In the genomic region with DNA sequence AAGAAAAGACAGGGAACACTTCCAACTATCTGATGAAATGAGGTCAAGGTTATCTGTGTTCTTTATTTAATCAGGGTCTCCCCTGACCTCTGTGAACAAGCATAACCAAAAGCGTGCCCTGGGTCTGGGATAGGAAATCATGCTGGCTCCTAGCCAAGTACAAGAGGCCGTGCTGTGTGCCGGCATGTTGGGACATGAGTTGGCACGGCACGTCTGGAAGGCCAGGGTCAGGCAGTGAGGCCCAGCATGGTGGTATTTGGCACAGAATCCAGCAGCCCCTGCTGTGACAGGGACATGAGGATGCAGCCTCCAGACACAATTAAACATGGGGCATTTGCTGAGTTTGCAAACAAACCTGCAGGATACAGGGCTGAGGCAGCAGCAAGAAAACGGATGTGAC, we compare ENCODE assay signal across 1 cellular context.
TF ChIP-seq lines count a peak whose summit lies in the region.

No MANE protein-coding gene starts in this region.

TF ChIP-seq in HEK293, 187 proteins besides CTCF, POLR2A, EP300 and RAD21 (continued from another document and continues in another):
- TF ChIP-seq, protein P1, sequence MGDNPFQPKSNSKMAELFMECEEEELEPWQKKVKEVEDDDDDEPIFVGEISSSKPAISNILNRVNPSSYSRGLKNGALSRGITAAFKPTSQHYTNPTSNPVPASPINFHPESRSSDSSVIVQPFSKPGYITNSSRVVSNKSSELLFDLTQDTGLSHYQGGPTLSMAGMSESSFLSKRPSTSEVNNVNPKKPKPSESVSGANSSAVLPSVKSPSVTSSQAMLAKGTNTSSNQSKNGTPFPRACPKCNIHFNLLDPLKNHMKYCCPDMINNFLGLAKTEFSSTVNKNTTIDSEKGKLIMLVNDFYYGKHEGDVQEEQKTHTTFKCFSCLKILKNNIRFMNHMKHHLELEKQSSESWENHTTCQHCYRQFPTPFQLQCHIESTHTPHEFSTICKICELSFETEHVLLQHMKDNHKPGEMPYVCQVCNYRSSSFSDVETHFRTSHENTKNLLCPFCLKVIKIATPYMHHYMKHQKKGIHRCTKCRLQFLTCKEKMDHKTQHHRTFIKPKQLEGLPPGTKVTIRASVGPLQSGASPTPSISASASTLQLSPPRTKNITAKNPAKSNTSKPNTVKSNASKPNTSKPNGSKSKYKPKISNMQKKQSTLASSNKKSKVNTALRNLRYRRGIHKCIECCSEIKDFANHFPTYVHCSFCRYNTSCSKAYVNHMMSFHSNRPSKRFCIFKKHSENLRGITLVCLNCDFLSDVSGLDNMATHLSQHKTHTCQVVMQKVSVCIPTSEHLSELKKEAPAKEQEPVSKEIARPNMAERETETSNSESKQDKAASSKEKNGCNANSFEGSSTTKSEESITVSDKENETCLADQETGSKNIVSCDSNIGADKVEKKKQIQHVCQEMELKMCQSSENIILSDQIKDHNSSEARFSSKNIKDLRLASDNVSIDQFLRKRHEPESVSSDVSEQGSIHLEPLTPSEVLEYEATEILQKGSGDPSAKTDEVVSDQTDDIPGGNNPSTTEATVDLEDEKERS (tag by site-specific recombination; IDR thresholded peaks at IDR 0.05), result no peak
- peak; percentile 89 for TF ChIP-seq SP7 (tag by site-specific recombination; IDR thresholded peaks at IDR 0.05)
- peak; percentile 99 for TF ChIP-seq ZNF121 (tag by site-specific recombination; IDR thresholded peaks at IDR 0.05)
- 0 out of 2 replicates have a peak, but pooled peaks have one; percentile 14 for TF ChIP-seq ZNF174 (tag by site-specific recombination; IDR thresholded peaks at IDR 0.05)
- no peak for TF ChIP-seq ZNF19 (tag by site-specific recombination; IDR thresholded peaks at IDR 0.05; ENCODE audit: low read depth)
- peak; percentile 60 for TF ChIP-seq KLF10 (tag by site-specific recombination; IDR thresholded peaks at IDR 0.05)
- no peak for TF ChIP-seq ZNF157 (tag by site-specific recombination; IDR thresholded peaks at IDR 0.05)
- TF ChIP-seq, protein P2, sequence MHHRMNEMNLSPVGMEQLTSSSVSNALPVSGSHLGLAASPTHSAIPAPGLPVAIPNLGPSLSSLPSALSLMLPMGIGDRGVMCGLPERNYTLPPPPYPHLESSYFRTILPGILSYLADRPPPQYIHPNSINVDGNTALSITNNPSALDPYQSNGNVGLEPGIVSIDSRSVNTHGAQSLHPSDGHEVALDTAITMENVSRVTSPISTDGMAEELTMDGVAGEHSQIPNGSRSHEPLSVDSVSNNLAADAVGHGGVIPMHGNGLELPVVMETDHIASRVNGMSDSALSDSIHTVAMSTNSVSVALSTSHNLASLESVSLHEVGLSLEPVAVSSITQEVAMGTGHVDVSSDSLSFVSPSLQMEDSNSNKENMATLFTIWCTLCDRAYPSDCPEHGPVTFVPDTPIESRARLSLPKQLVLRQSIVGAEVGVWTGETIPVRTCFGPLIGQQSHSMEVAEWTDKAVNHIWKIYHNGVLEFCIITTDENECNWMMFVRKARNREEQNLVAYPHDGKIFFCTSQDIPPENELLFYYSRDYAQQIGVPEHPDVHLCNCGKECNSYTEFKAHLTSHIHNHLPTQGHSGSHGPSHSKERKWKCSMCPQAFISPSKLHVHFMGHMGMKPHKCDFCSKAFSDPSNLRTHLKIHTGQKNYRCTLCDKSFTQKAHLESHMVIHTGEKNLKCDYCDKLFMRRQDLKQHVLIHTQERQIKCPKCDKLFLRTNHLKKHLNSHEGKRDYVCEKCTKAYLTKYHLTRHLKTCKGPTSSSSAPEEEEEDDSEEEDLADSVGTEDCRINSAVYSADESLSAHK (tag by site-specific recombination; IDR thresholded peaks at IDR 0.05), result peak; percentile 91
- TF ChIP-seq, protein P3, sequence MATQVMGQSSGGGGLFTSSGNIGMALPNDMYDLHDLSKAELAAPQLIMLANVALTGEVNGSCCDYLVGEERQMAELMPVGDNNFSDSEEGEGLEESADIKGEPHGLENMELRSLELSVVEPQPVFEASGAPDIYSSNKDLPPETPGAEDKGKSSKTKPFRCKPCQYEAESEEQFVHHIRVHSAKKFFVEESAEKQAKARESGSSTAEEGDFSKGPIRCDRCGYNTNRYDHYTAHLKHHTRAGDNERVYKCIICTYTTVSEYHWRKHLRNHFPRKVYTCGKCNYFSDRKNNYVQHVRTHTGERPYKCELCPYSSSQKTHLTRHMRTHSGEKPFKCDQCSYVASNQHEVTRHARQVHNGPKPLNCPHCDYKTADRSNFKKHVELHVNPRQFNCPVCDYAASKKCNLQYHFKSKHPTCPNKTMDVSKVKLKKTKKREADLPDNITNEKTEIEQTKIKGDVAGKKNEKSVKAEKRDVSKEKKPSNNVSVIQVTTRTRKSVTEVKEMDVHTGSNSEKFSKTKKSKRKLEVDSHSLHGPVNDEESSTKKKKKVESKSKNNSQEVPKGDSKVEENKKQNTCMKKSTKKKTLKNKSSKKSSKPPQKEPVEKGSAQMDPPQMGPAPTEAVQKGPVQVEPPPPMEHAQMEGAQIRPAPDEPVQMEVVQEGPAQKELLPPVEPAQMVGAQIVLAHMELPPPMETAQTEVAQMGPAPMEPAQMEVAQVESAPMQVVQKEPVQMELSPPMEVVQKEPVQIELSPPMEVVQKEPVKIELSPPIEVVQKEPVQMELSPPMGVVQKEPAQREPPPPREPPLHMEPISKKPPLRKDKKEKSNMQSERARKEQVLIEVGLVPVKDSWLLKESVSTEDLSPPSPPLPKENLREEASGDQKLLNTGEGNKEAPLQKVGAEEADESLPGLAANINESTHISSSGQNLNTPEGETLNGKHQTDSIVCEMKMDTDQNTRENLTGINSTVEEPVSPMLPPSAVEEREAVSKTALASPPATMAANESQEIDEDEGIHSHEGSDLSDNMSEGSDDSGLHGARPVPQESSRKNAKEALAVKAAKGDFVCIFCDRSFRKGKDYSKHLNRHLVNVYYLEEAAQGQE (tag by site-specific recombination; IDR thresholded peaks at IDR 0.05), result no peak
- TF ChIP-seq ZFHX2 (tag by site-specific recombination; conservative IDR thresholded peaks at IDR 0.05), result no peak
- TF ChIP-seq ZNF2 (tag by site-specific recombination; IDR thresholded peaks at IDR 0.05), result 0 out of 2 replicates have a peak, but pooled peaks have one; percentile 19
- TF ChIP-seq SALL2 (tag by site-specific recombination; IDR thresholded peaks at IDR 0.05; ENCODE audit: borderline replicate concordance), result no peak
- TF ChIP-seq SP3 (tag by site-specific recombination; IDR thresholded peaks at IDR 0.05), result no peak
- no peak for TF ChIP-seq ZNF560 (tag by site-specific recombination; IDR thresholded peaks at IDR 0.05; ENCODE audit: borderline replicate concordance)
- TF ChIP-seq ZNF670 (tag by site-specific recombination; IDR thresholded peaks at IDR 0.05; ENCODE audit: low read depth), result no peak
- TF ChIP-seq ZNF623 (tag by site-specific recombination; IDR thresholded peaks at IDR 0.05), result no peak
- TF ChIP-seq, protein P4, sequence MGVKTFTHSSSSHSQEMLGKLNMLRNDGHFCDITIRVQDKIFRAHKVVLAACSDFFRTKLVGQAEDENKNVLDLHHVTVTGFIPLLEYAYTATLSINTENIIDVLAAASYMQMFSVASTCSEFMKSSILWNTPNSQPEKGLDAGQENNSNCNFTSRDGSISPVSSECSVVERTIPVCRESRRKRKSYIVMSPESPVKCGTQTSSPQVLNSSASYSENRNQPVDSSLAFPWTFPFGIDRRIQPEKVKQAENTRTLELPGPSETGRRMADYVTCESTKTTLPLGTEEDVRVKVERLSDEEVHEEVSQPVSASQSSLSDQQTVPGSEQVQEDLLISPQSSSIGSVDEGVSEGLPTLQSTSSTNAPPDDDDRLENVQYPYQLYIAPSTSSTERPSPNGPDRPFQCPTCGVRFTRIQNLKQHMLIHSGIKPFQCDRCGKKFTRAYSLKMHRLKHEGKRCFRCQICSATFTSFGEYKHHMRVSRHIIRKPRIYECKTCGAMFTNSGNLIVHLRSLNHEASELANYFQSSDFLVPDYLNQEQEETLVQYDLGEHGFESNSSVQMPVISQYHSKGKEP (tag by site-specific recombination; IDR thresholded peaks at IDR 0.05), result peak; percentile 90
- TF ChIP-seq ZNF530 (tag by site-specific recombination; IDR thresholded peaks at IDR 0.05; ENCODE audit: low read depth), result peak; percentile 83; the same call in 1 of the 2 replicates
- no peak for TF ChIP-seq ZNF48 (tag by site-specific recombination; IDR thresholded peaks at IDR 0.05)
- no peak for TF ChIP-seq ZNF626 (tag by site-specific recombination; IDR thresholded peaks at IDR 0.05)
- TF ChIP-seq TRIM28 (IDR thresholded peaks at IDR 0.05; ENCODE audit: borderline replicate concordance, low read length), result no peak
- peak; percentile 78; the same call in 1 of the 2 replicates for TF ChIP-seq KLF7 (tag by site-specific recombination; IDR thresholded peaks at IDR 0.05; ENCODE audit: borderline replicate concordance)
- TF ChIP-seq, protein P5, sequence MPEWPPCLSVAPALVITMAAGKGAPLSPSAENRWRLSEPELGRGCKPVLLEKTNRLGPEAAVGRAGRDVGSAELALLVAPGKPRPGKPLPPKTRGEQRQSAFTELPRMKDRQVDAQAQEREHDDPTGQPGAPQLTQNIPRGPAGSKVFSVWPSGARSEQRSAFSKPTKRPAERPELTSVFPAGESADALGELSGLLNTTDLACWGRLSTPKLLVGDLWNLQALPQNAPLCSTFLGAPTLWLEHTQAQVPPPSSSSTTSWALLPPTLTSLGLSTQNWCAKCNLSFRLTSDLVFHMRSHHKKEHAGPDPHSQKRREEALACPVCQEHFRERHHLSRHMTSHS (tag by site-specific recombination; IDR thresholded peaks at IDR 0.05), result peak; percentile 84
- TF ChIP-seq ZFP37 (tag by site-specific recombination; IDR thresholded peaks at IDR 0.05), result 0 out of 2 replicates have a peak, but pooled peaks have one; percentile 24
- peak; percentile 48; the same call in 1 of the 2 replicates for TF ChIP-seq ZNF132 (tag by site-specific recombination; IDR thresholded peaks at IDR 0.05; ENCODE audit: borderline replicate concordance)
- no peak for TF ChIP-seq TCF7L2 (IDR thresholded peaks at IDR 0.05; ENCODE audit: borderline replicate concordance, low read depth, low read length)
- peak; percentile 95 for TF ChIP-seq ZNF558 (tag by site-specific recombination; IDR thresholded peaks at IDR 0.05)
- no peak for TF ChIP-seq ZNF585B (tag by site-specific recombination; IDR thresholded peaks at IDR 0.05)
- TF ChIP-seq, protein P6, sequence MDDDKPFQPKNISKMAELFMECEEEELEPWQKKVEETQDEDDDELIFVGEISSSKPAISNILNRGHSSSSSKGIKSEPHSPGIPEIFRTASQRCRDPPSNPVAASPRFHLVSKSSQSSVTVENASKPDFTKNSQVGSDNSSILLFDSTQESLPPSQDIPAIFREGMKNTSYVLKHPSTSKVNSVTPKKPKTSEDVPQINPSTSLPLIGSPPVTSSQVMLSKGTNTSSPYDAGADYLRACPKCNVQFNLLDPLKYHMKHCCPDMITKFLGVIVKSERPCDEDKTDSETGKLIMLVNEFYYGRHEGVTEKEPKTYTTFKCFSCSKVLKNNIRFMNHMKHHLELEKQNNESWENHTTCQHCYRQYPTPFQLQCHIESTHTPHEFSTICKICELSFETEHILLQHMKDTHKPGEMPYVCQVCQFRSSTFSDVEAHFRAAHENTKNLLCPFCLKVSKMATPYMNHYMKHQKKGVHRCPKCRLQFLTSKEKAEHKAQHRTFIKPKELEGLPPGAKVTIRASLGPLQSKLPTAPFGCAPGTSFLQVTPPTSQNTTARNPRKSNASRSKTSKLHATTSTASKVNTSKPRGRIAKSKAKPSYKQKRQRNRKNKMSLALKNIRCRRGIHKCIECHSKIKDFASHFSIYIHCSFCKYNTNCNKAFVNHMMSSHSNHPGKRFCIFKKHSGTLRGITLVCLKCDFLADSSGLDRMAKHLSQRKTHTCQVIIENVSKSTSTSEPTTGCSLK (tag by site-specific recombination; IDR thresholded peaks at IDR 0.05), result no peak
- TF ChIP-seq ZNF610 (tag by site-specific recombination; IDR thresholded peaks at IDR 0.05; ENCODE audit: borderline replicate concordance), result peak; percentile 84
- no peak for TF ChIP-seq ZNF792 (tag by site-specific recombination; IDR thresholded peaks at IDR 0.05)
- TF ChIP-seq ZNF544 (tag by site-specific recombination; IDR thresholded peaks at IDR 0.05), result peak; percentile 89
- TF ChIP-seq ZBTB17 (tag by site-specific recombination; IDR thresholded peaks at IDR 0.05), result peak; percentile 82
- no peak for TF ChIP-seq BCL11B (tag by site-specific recombination; IDR thresholded peaks at IDR 0.05; ENCODE audit: low read depth)
- TF ChIP-seq ZNF169 (tag by site-specific recombination; IDR thresholded peaks at IDR 0.05), result no peak
- TF ChIP-seq ZNF112 (tag by site-specific recombination; IDR thresholded peaks at IDR 0.05), result peak; percentile 57; the same call in 1 of the 2 replicates
- TF ChIP-seq ZFP41 (tag by site-specific recombination; IDR thresholded peaks at IDR 0.05; ENCODE audit: borderline replicate concordance), result no peak
- TF ChIP-seq ZNF777 (tag by site-specific recombination; IDR thresholded peaks at IDR 0.05; ENCODE audit: borderline replicate concordance), result no peak
- TF ChIP-seq ZNF366 (tag by site-specific recombination; conservative IDR thresholded peaks at IDR 0.05), result peak; percentile 64; the same call in 1 of the 2 replicates
- TF ChIP-seq HOXC10 (CRISPR knock-in tag; IDR thresholded peaks at IDR 0.05), result no peak
- TF ChIP-seq, protein P7, sequence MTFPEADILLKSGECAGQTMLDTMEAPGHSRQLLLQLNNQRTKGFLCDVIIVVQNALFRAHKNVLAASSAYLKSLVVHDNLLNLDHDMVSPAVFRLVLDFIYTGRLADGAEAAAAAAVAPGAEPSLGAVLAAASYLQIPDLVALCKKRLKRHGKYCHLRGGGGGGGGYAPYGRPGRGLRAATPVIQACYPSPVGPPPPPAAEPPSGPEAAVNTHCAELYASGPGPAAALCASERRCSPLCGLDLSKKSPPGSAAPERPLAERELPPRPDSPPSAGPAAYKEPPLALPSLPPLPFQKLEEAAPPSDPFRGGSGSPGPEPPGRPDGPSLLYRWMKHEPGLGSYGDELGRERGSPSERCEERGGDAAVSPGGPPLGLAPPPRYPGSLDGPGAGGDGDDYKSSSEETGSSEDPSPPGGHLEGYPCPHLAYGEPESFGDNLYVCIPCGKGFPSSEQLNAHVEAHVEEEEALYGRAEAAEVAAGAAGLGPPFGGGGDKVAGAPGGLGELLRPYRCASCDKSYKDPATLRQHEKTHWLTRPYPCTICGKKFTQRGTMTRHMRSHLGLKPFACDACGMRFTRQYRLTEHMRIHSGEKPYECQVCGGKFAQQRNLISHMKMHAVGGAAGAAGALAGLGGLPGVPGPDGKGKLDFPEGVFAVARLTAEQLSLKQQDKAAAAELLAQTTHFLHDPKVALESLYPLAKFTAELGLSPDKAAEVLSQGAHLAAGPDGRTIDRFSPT (tag by site-specific recombination; IDR thresholded peaks at IDR 0.05), result no peak
- peak; percentile 43; the same call in 1 of the 2 replicates for TF ChIP-seq GLI2 (tag by site-specific recombination; IDR thresholded peaks at IDR 0.05; ENCODE audit: borderline replicate concordance, low read depth)
- TF ChIP-seq ZNF37A (tag by site-specific recombination; IDR thresholded peaks at IDR 0.05), result no peak
- no peak; the same call in 1 of the 2 replicates for TF ChIP-seq ZNF350 (tag by site-specific recombination; IDR thresholded peaks at IDR 0.05)
